Comparison of ENCODE assay signal across 13 cellular contexts in the genomic region with DNA sequence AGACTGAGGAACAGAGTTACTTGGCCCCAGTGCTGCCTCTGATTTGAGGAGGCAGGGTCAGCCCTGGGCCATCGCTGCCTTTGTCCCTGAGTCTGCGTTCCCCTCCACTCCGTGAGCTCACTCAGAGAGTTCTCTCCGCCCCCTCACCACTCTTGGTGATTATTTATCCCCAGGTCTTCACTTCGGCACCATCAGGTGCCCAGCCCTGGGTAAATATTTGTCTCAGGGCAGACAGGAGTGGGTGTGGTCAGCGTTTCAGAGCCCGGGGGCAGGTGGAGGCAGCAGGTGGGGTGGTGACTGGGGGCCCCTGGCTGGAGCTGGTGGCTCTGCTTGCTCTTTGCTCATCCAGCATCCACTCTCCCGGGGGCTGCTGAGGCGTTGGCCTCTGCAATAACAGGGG. TPM values are rescaled to one million over a fixed set of nuclear protein-coding genes. Genes with fewer than 3 reads are reported as not detected.
DNase-seq lines count a peak whose midpoint lies in the region; ATAC-seq lines count a peak whose summit lies in the region.
"Had no signal": no experiment of that assay in that cellular context is flagged by ENCODE, and none has a peak within 500 bp of the region (broad histone marks: within the 10 kb centered on the region; RNA-seq: fewer than 3 reads in every experiment).

No MANE protein-coding gene starts in this region.

- H3K4me2 ChIP-seq in BLaER1, result peak overlapping the region; percentile 93
- H3K4me2 ChIP-seq: smooth muscle cell had no signal

- H3K27me3 Mint-ChIP-seq in activated T-cell treated with anti-CD3 and anti-CD28 coated beads, Interleukin-2, amount 50 U/mL, for 24 hours, result no peaks in the 10 kb centered on the region
- no peaks in the 10 kb centered on the region for H3K27me3 Mint-ChIP-seq in T-helper 2 cell treated with Interferon-gamma antibody and Interleukin-4, amounts not matched to agents 5 μg/mL and 100 μg/mL, for 36 hours (ENCODE audit: low read depth)
- H3K27me3 Mint-ChIP-seq: natural killer cell treated with Interleukin-12 subunit alpha and Interleukin-12 subunit beta and Interleukin-15 and Interleukin-18, amount 100 ng/mL, for 72 hours had no signal

- peaks cover 62% of the 10 kb centered on the region for H3K4me1 Mint-ChIP-seq in activated T-cell treated with anti-CD3 and anti-CD28 coated beads, Interleukin-2, amount 50 U/mL, for 24 hours (ENCODE audit: low read depth)
- peaks cover 31% of the 10 kb centered on the region for H3K4me1 Mint-ChIP-seq in T-helper 2 cell treated with Interferon-gamma antibody and Interleukin-4, amounts not matched to agents 5 μg/mL and 100 μg/mL, for 36 hours (ENCODE audit: low read depth)

- no peaks in the 10 kb centered on the region for H3K27me3 ChIP-seq in BLaER1
- H3K27me3 ChIP-seq: tibial artery had no signal

- no peak overlapping the region for H3K27ac Mint-ChIP-seq in activated T-cell treated with anti-CD3 and anti-CD28 coated beads, Interleukin-2, amount 50 U/mL, for 24 hours
- H3K27ac Mint-ChIP-seq in T-helper 2 cell treated with Interferon-gamma antibody and Interleukin-4, amounts not matched to agents 5 μg/mL and 100 μg/mL, for 36 hours, result no peak overlapping the region
- H3K27ac Mint-ChIP-seq: natural killer cell treated with Interleukin-12 subunit alpha and Interleukin-12 subunit beta and Interleukin-15 and Interleukin-18, amount 100 ng/mL, for 72 hours had no signal

- H3K9me3 Mint-ChIP-seq in activated T-cell treated with anti-CD3 and anti-CD28 coated beads, Interleukin-2, amount 50 U/mL, for 24 hours, result no peaks in the 10 kb centered on the region
- H3K9me3 Mint-ChIP-seq in T-helper 2 cell treated with Interferon-gamma antibody and Interleukin-4, amounts not matched to agents 5 μg/mL and 100 μg/mL, for 36 hours, result no peaks in the 10 kb centered on the region
- H3K9me3 Mint-ChIP-seq: natural killer cell treated with Interleukin-12 subunit alpha and Interleukin-12 subunit beta and Interleukin-15 and Interleukin-18, amount 100 ng/mL, for 72 hours had no signal

- DNase-seq in NCI-H128 (lab: John Stamatoyannopoulos, UW; ENCODE audit: unreplicated experiment) (peak; percentile 67), NCI-H69 (lab: John Stamatoyannopoulos, UW) (peak; percentile 99), left lobe of liver (ENCODE audit: low spot score) (no peak)
- no peak for DNase-seq in activated T-cell treated with anti-CD3 and anti-CD28 coated beads, Interleukin-2, amount 50 U/mL, for 24 hours
- no peak for DNase-seq in T-helper 2 cell treated with Interferon-gamma antibody and Interleukin-4, amounts not matched to agents 5 μg/mL and 100 μg/mL, for 36 hours (ENCODE audit: low spot score)
- DNase-seq: dermis blood vessel endothelial cell, tibial artery had no signal

- peaks cover 18% of the 10 kb centered on the region; the same call in 1 of the 2 replicates for H4K20me1 ChIP-seq in BLaER1

- peaks cover 5% of the 10 kb centered on the region for H3K36me3 Mint-ChIP-seq in activated T-cell treated with anti-CD3 and anti-CD28 coated beads, Interleukin-2, amount 50 U/mL, for 24 hours (ENCODE audit: low read depth)
- H3K36me3 Mint-ChIP-seq in T-helper 2 cell treated with Interferon-gamma antibody and Interleukin-4, amounts not matched to agents 5 μg/mL and 100 μg/mL, for 36 hours (ENCODE audit: low read depth), result peaks cover 1% of the 10 kb centered on the region
- H3K36me3 Mint-ChIP-seq: natural killer cell treated with Interleukin-12 subunit alpha and Interleukin-12 subunit beta and Interleukin-15 and Interleukin-18, amount 100 ng/mL, for 72 hours had no signal

- peak overlapping the region; percentile 95 for H3K27ac ChIP-seq in BLaER1
- H3K27ac ChIP-seq: tibial artery had no signal

- H3K4me3 Mint-ChIP-seq in activated T-cell treated with anti-CD3 and anti-CD28 coated beads, Interleukin-2, amount 50 U/mL, for 24 hours, result no peak overlapping the region
- H3K4me3 Mint-ChIP-seq in T-helper 2 cell treated with Interferon-gamma antibody and Interleukin-4, amounts not matched to agents 5 μg/mL and 100 μg/mL, for 36 hours, result no peak overlapping the region
- H3K4me3 Mint-ChIP-seq: natural killer cell treated with Interleukin-12 subunit alpha and Interleukin-12 subunit beta and Interleukin-15 and Interleukin-18, amount 100 ng/mL, for 72 hours had no signal

- H3K9ac ChIP-seq in BLaER1, result peak overlapping the region; percentile 75

- H3K36me3 ChIP-seq in BLaER1, result peaks cover 7% of the 10 kb centered on the region
- H3K36me3 ChIP-seq: tibial artery had no signal

- H3K9me3 ChIP-seq in BLaER1, result no peaks in the 10 kb centered on the region
- H3K9me3 ChIP-seq: tibial artery had no signal

- ATAC-seq in left lobe of liver, result peak; percentile 68
- ATAC-seq in HG03378 (IDR thresholded peaks at IDR 0.05; ENCODE audit: unreplicated experiment), result no peak
- ATAC-seq in HG02763 (IDR thresholded peaks at IDR 0.05; ENCODE audit: unreplicated experiment), result no peak
- ATAC-seq: natural killer cell treated with Interleukin-12 subunit alpha and Interleukin-12 subunit beta and Interleukin-15 and Interleukin-18, amount 100 ng/mL, for 72 hours; Panc1 had no signal

- peaks cover 100% of the 10 kb centered on the region for H3K4me1 ChIP-seq in BLaER1

- H3K4me3 ChIP-seq in BLaER1, result peak overlapping the region; percentile 29; the same call in 1 of the 2 replicates
- H3K4me3 ChIP-seq: smooth muscle cell, tibial artery had no signal

RNA-seq across cellular contexts. Expression of a gene that starts 20.6 kb away (rescaled TPM):
- 11.3 TPM for total RNA-seq in left lobe of liver

RNA-seq across cellular contexts. Expression of a gene that starts 34.6 kb away (rescaled TPM):
- total RNA-seq in left lobe of liver, result 11.7 TPM

RNA-seq across cellular contexts. Expression of a gene that starts 37.4 kb away (rescaled TPM):
- 0.35 TPM for total RNA-seq in left lobe of liver

RNA-seq across cellular contexts. Expression of a gene that starts 47.2 kb away (rescaled TPM):
- total RNA-seq in left lobe of liver, result not detected

Comparison
In these comparisons a context has a peak if more than half of its experiments do, and no peak if none do; other contexts are left out.
1. DNase-seq: peak in NCI-H128 (single experiment) and NCI-H69 (single experiment); none in left lobe of liver (single experiment), activated T-cell treated with anti-CD3 and anti-CD28 coated beads, Interleukin-2, amount 50 U/mL, for 24 hours (single experiment) and T-helper 2 cell treated with Interferon-gamma antibody and Interleukin-4, amounts not matched to agents 5 μg/mL and 100 μg/mL, for 36 hours (single experiment).